ENCODE assay signal across 21 cellular contexts in genomic region chr9:97759611-97760288, GRCh38.
DNase-seq lines count a peak whose midpoint lies in the region; ATAC-seq and TF ChIP-seq lines count a peak whose summit lies in the region.
"Had no signal": no experiment of that assay in that cellular context is flagged by ENCODE, and none has a peak within 500 bp of the region (broad histone marks: within the 10 kb centered on the region; RNA-seq: fewer than 3 reads in every experiment).

No MANE protein-coding gene starts in this region.

- no peak overlapping the region for H2AFZ ChIP-seq in smooth muscle cell (ENCODE audit: low read depth)
- H2AFZ ChIP-seq: PC-9 had no signal

- peaks cover 33% of the 10 kb centered on the region for H3K27me3 ChIP-seq in gastroesophageal sphincter
- no peaks in the 10 kb centered on the region for H3K27me3 ChIP-seq in right lobe of liver
- peaks cover 0 to 8% (median 0%) of the 10 kb centered on the region in 5 donors for H3K27me3 ChIP-seq in subcutaneous abdominal adipose tissue (ENCODE audit: control insufficient read depth in 5 of 5, insufficient read depth in 4 of 5, low read length in 5 of 5)
- H3K27me3 ChIP-seq in smooth muscle cell (ENCODE audit: low read depth): peaks cover 51% of the 10 kb centered on the region
- H3K27me3 ChIP-seq: upper lobe of left lung had no signal

- peak overlapping the region in 1 of 5 donors; percentile 44 for H3K9ac ChIP-seq in subcutaneous abdominal adipose tissue (ENCODE audit: low read length in 5 of 5)
- H3K9ac ChIP-seq in smooth muscle cell (ENCODE audit: low read depth): no peak overlapping the region

- TF ChIP-seq POLR2A in gastroesophageal sphincter (IDR thresholded peaks at IDR 0.05): no peak
- TF ChIP-seq POLR2A in right lobe of liver (IDR thresholded peaks at IDR 0.05): peak; percentile 13

- H3F3A ChIP-seq in smooth muscle cell (ENCODE audit: low read depth): no peaks in the 10 kb centered on the region

- H4K20me1 ChIP-seq in smooth muscle cell (ENCODE audit: low read depth): no peaks in the 10 kb centered on the region

- H3K27ac ChIP-seq in gastroesophageal sphincter (no peak overlapping the region), right lobe of liver (peak overlapping the region; percentile 85 to 90 (median 86)), subcutaneous abdominal adipose tissue (ENCODE audit: low read depth, low read length) (peak overlapping the region; percentile 84), smooth muscle cell (ENCODE audit: low read depth) (no peak overlapping the region)
- H3K27ac ChIP-seq: PC-9, upper lobe of left lung had no signal

- H3K4me1 ChIP-seq in gastroesophageal sphincter (peaks cover 0 to 6% (median 0%) of the 10 kb centered on the region in 3 donors), right lobe of liver (peaks cover 0 to 17% (median 8%) of the 10 kb centered on the region in 4 donors), subcutaneous abdominal adipose tissue (ENCODE audit: control insufficient read depth in 5 of 5, insufficient read depth in 5 of 5, low read length in 5 of 5) (peaks cover 6 to 47% (median 24%) of the 10 kb centered on the region in 5 donors), smooth muscle cell (ENCODE audit: low read depth) (no peaks in the 10 kb centered on the region)
- H3K4me1 ChIP-seq: upper lobe of left lung had no signal

- H3K4me3 ChIP-seq in gastroesophageal sphincter (no peak overlapping the region), right lobe of liver (no peak overlapping the region), subcutaneous abdominal adipose tissue (ENCODE audit: low read depth in 1 of 5, low read length in 5 of 5) (no peak overlapping the region), smooth muscle cell (no peak overlapping the region)
- H3K4me3 ChIP-seq: PC-9, upper lobe of left lung had no signal

- WGBS in gastroesophageal sphincter (ENCODE audit: low coverage in 1 of 2), 2 donors: 20 to 30% methylated on average over 1 to 2 of the region's 5 CpGs
- 13% methylated on average over 1 of the region's 5 CpGs for WGBS in right lobe of liver (ENCODE audit: insufficient coverage, low coverage, low lambda C conversion rate, missing lambda C conversion rate)
- 85% methylated on average over 5 of the region's 5 CpGs for WGBS in smooth muscle cell (ENCODE audit: low lambda C conversion rate)

- DNase-seq in HuH-7 (ENCODE audit: low spot score): peak; percentile 77
- DNase-seq in right lobe of liver: peak; percentile 59 to 72 (median 61)
- DNase-seq in smooth muscle cell (lab: John Stamatoyannopoulos, UW; ENCODE audit: unreplicated experiment): no peak
- DNase-seq in NCI-H345 treated with DMSO at 0.1 percent for 48 hours (lab: John Stamatoyannopoulos, UW; ENCODE audit: unreplicated experiment): no peak
- DNase-seq in DMS53 treated with DMSO at 0.1 percent for 48 hours (lab: John Stamatoyannopoulos, UW; ENCODE audit: unreplicated experiment): no peak
- DNase-seq: activated naive CD4-positive, alpha-beta T cell treated with anti-CD3 and anti-CD28 coated beads for 36 hours; central memory CD4-positive, alpha-beta T cell; dermis blood vessel endothelial cell; NCI-H1417 treated with DMSO at 0.1 percent for 48 hours; NCI-H524; nephron progenitor cell; NK-92 treated with Interleukin-12 subunit alpha and Interleukin-12 subunit beta, amount 100 ng/mL, for 24 hours; PC-9; SHP77 treated with DMSO at 0.1 percent for 48 hours; stimulated activated CD4-positive, alpha-beta T cell treated with anti-CD3 and anti-CD28 coated beads, Interleukin-1b, Interleukin-23, amount 100 ng/mL, for 48 hours; upper lobe of left lung had no signal

- no peak overlapping the region for H3K4me2 ChIP-seq in smooth muscle cell
- H3K4me2 ChIP-seq: PC-9 had no signal

- intact Hi-C loops in right lobe of liver (cut with DNase I): no loop called here

- TF ChIP-seq EP300 in gastroesophageal sphincter (IDR thresholded peaks at IDR 0.05): no peak

- ATAC-seq in gastroesophageal sphincter: peak; percentile 63
- ATAC-seq in right lobe of liver: peak; percentile 95 to 97 (median 97)
- ATAC-seq in HG02840 (IDR thresholded peaks at IDR 0.05; ENCODE audit: low FRiP score, unreplicated experiment): no peak
- ATAC-seq: HCT116, WTC11 had no signal

- no peaks in the 10 kb centered on the region for H3K36me3 ChIP-seq in gastroesophageal sphincter
- H3K36me3 ChIP-seq in right lobe of liver: no peaks in the 10 kb centered on the region
- H3K36me3 ChIP-seq in subcutaneous abdominal adipose tissue (ENCODE audit: control insufficient read depth in 5 of 5, insufficient read depth in 5 of 5, low read length in 5 of 5): no peaks in the 10 kb centered on the region
- H3K36me3 ChIP-seq in smooth muscle cell (ENCODE audit: low read depth): no peaks in the 10 kb centered on the region
- H3K36me3 ChIP-seq: upper lobe of left lung had no signal

- H3K79me2 ChIP-seq in smooth muscle cell (ENCODE audit: low read depth): no peaks in the 10 kb centered on the region

- peaks cover 0 to under 1% (median 0%) of the 10 kb centered on the region in 3 donors for H3K9me3 ChIP-seq in gastroesophageal sphincter
- no peaks in the 10 kb centered on the region for H3K9me3 ChIP-seq in right lobe of liver
- H3K9me3 ChIP-seq in subcutaneous abdominal adipose tissue (ENCODE audit: control insufficient read depth in 5 of 5, low read length in 5 of 5): peaks cover 0 to 3% (median 0%) of the 10 kb centered on the region in 5 donors
- no peaks in the 10 kb centered on the region for H3K9me3 ChIP-seq in smooth muscle cell (replicated peaks; ENCODE audit: low read depth)
- H3K9me3 ChIP-seq: upper lobe of left lung had no signal

- no peak for TF ChIP-seq CTCF in gastroesophageal sphincter (IDR thresholded peaks at IDR 0.05)
- no peak for TF ChIP-seq CTCF in right lobe of liver (IDR thresholded peaks at IDR 0.05)
- TF ChIP-seq CTCF in smooth muscle cell (IDR thresholded peaks at IDR 0.05; ENCODE audit: borderline replicate concordance, insufficient read depth, poor library complexity, severe bottlenecking): no peak

Comparison
In these comparisons a context has a peak if more than half of its experiments do, and no peak if none do; other contexts are left out.
1. DNase-seq: peak in HuH-7 (single experiment) and right lobe of liver (3 of 3); none in smooth muscle cell (single experiment), NCI-H345 treated with DMSO at 0.1 percent for 48 hours (single experiment) and DMS53 treated with DMSO at 0.1 percent for 48 hours (single experiment).
2. H3K27ac ChIP-seq: peak in right lobe of liver (3 of 3) and subcutaneous abdominal adipose tissue (single experiment); none in gastroesophageal sphincter (0 of 4) and smooth muscle cell (single experiment).